ENCODE assay signal across 9 cellular contexts in genomic region chr12:14774944-14775651, GRCh38. TPM values are rescaled to one million over a fixed set of nuclear protein-coding genes. Genes with fewer than 3 reads are reported as not detected.
DNase-seq lines count a peak whose midpoint lies in the region; ATAC-seq and TF ChIP-seq lines count a peak whose summit lies in the region.
"Had no signal": no experiment of that assay in that cellular context is flagged by ENCODE, and none has a peak within 500 bp of the region (broad histone marks: within the 10 kb centered on the region; RNA-seq: fewer than 3 reads in every experiment).

No MANE protein-coding gene starts in this region.

- no peak for ATAC-seq in GM19397 (IDR thresholded peaks at IDR 0.05; ENCODE audit: unreplicated experiment)
- ATAC-seq: K562 had no signal

- H3K4me3 Mint-ChIP-seq in activated naive CD4-positive, alpha-beta T cell treated with anti-CD3 and anti-CD28 coated beads, Interleukin-2, amount 50 U/mL, for 24 hours: peak overlapping the region; percentile 94

- H4K20me1 ChIP-seq in osteoblast (ENCODE audit: insufficient read depth, low read length): peaks cover 3% of the 10 kb centered on the region

- H3K9me3 ChIP-seq in ES-I3 (ENCODE audit: control insufficient read depth, insufficient read depth, low read length) (no peaks in the 10 kb centered on the region), osteoblast (ENCODE audit: low read depth, low read length) (no peaks in the 10 kb centered on the region)

- no peak for TF ChIP-seq CTCF in osteoblast (IDR thresholded peaks at IDR 0.05; ENCODE audit: extremely low read depth, low read depth, low read length)

- peak overlapping the region; percentile 77 for H3K4me3 ChIP-seq in osteoblast (ENCODE audit: insufficient read depth, low read length)
- H3K4me3 ChIP-seq: K562 had no signal

- H2AFZ ChIP-seq in osteoblast (ENCODE audit: low read length): peak overlapping the region; percentile 94

- H3K4me1 Mint-ChIP-seq in activated naive CD4-positive, alpha-beta T cell treated with anti-CD3 and anti-CD28 coated beads, Interleukin-2, amount 50 U/mL, for 24 hours: peaks cover 62% of the 10 kb centered on the region

- H3K36me3 ChIP-seq in ES-I3 (ENCODE audit: insufficient read depth, low read length) (no peaks in the 10 kb centered on the region), osteoblast (ENCODE audit: insufficient read depth, low read length) (no peaks in the 10 kb centered on the region)

- peak overlapping the region; percentile 78 for H3K4me2 ChIP-seq in osteoblast (ENCODE audit: insufficient read depth, low read length)

- peak overlapping the region; percentile 95 for H3K27ac Mint-ChIP-seq in activated naive CD4-positive, alpha-beta T cell treated with anti-CD3 and anti-CD28 coated beads, Interleukin-2, amount 50 U/mL, for 24 hours

- H3K9ac ChIP-seq in ES-I3 (ENCODE audit: low read depth, low read length): peak overlapping the region; percentile 75

- H3K9me3 Mint-ChIP-seq in activated naive CD4-positive, alpha-beta T cell treated with anti-CD3 and anti-CD28 coated beads, Interleukin-2, amount 50 U/mL, for 24 hours: no peaks in the 10 kb centered on the region

- peaks cover 9% of the 10 kb centered on the region for H3K4me1 ChIP-seq in ES-I3 (ENCODE audit: insufficient read depth, low read length)
- peaks cover 24% of the 10 kb centered on the region for H3K4me1 ChIP-seq in osteoblast (ENCODE audit: insufficient read depth, low read length)

- H3K27ac ChIP-seq in osteoblast (ENCODE audit: low read depth, low read length): peak overlapping the region; percentile 87

- DNase-seq in NOMO-1 treated with dmso at 0.1 percent for 144 hours (lab: John Stamatoyannopoulos, UW; ENCODE audit: unreplicated experiment): peak; percentile 33
- peak in 31 of 42 donors; percentile 16 to 62 (median 33) for DNase-seq in head of caudate nucleus
- DNase-seq in osteoblast (ENCODE audit: insufficient read length, low spot score, missing footprints): peak; percentile 73
- DNase-seq in NCI-H2029 treated with DMSO at 0.1 percent for 48 hours (lab: John Stamatoyannopoulos, UW): no peak
- DNase-seq in NCI-H2196 treated with DMSO at 0.1 percent for 48 hours (lab: John Stamatoyannopoulos, UW; ENCODE audit: unreplicated experiment): no peak

- H3K27me3 ChIP-seq in osteoblast (ENCODE audit: insufficient read depth, low read length): no peaks in the 10 kb centered on the region

- intact Hi-C loops in head of caudate nucleus (cut with DNase I): loop anchor here (10.0 kb wide), 1 partner anchor 520 kb away; no protein-coding TSS in a partner anchor

- H3K36me3 Mint-ChIP-seq in activated naive CD4-positive, alpha-beta T cell treated with anti-CD3 and anti-CD28 coated beads, Interleukin-2, amount 50 U/mL, for 24 hours: peaks cover 1% of the 10 kb centered on the region

- H3K27me3 Mint-ChIP-seq in activated naive CD4-positive, alpha-beta T cell treated with anti-CD3 and anti-CD28 coated beads, Interleukin-2, amount 50 U/mL, for 24 hours: no peaks in the 10 kb centered on the region

- peaks cover 25% of the 10 kb centered on the region for H3K79me2 ChIP-seq in osteoblast (ENCODE audit: insufficient read depth, low read length)

RNA-seq across cellular contexts. Expression of gene WBP11, which starts 28.2 kb away (rescaled TPM):
- 10.3 and 19.5 TPM in 2 replicates for total RNA-seq in osteoblast

RNA-seq across cellular contexts. Expression of gene C12orf60, which starts 28.4 kb away (rescaled TPM):
- total RNA-seq in osteoblast: 0.59 and 0.72 TPM in 2 replicates

RNA-seq across cellular contexts. Expression of gene SMCO3, which starts 38.9 kb away (rescaled TPM):
- under 0.01 TPM in 1 of 2 replicates, not detected in the other for total RNA-seq in osteoblast
- total RNA-seq: K562 had no signal

Comparison
In these comparisons a context has a peak if more than half of its experiments do, and no peak if none do; other contexts are left out.
1. DNase-seq: peak in NOMO-1 treated with dmso at 0.1 percent for 144 hours (single experiment), head of caudate nucleus (31 of 42) and osteoblast (single experiment); none in NCI-H2029 treated with DMSO at 0.1 percent for 48 hours (single experiment) and NCI-H2196 treated with DMSO at 0.1 percent for 48 hours (single experiment).